Comparison of ENCODE assay signal across 28 cellular contexts in the genomic region with DNA sequence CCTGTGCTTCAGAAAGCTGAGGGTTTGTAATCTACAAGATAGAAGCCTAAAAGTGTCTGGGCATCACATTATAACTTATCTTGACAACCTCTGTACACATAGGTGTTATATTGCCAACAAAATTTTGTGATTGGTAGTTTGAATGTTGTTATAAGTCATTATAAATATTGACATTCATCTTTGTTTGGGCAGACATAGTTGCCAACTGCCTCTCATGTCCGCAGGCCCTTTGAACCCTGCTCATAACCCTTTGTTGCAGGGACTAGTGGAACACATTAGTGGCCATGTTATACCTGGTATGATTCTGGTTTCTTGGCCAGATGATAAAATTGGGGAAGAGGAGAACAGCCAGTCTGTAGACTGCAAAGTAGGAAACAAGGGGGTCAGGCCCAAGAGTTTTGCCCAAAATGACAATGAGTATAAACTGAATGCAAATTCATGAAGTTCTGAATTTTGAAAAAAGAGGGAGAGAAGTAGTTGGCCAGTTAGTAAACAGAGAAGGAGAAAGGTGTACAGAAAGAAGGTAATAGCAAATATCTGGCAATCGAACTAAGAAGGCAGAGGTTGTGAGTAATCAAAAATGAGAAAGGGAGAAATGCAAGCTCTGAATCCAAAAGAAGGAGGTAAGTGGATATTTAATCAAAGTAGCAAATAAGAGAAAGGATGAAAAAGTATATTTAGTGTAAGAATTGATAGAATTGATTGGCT. TPM values are rescaled to one million over a fixed set of nuclear protein-coding genes. Genes with fewer than 3 reads are reported as not detected.
"Had no signal": no experiment of that assay in that cellular context is flagged by ENCODE, and none has a peak within 500 bp of the region (broad histone marks: within the 10 kb centered on the region; RNA-seq: fewer than 3 reads in every experiment).

No MANE protein-coding gene starts in this region.

- H3K27me3 Mint-ChIP-seq: activated naive CD4-positive, alpha-beta T cell treated with anti-CD3 and anti-CD28 coated beads, Interleukin-2, amount 10 ng/mL, durations not matched to agents 7 days and 5 days; activated naive CD8-positive, alpha-beta T cell treated with anti-CD3 and anti-CD28 coated beads, Interleukin-2, amount 10 ng/mL, durations not matched to agents 7 days and 5 days; brain had no signal

- H3K36me3 Mint-ChIP-seq: activated naive CD4-positive, alpha-beta T cell treated with anti-CD3 and anti-CD28 coated beads, Interleukin-2, amount 10 ng/mL, durations not matched to agents 7 days and 5 days; brain had no signal

- H3K27ac Mint-ChIP-seq: activated naive CD4-positive, alpha-beta T cell treated with anti-CD3 and anti-CD28 coated beads, Interleukin-2, amount 10 ng/mL, durations not matched to agents 7 days and 5 days; activated naive CD8-positive, alpha-beta T cell treated with anti-CD3 and anti-CD28 coated beads, Interleukin-2, amount 10 ng/mL, durations not matched to agents 7 days and 5 days; nephron progenitor cell; T-helper 1 cell treated with Interleukin-12 subunit alpha and Interleukin-12 subunit beta and Interleukin-4 antibody, amounts not matched to agents 30 μg/mL and 1 μg/mL, for 36 hours had no signal

- H3K4me3 Mint-ChIP-seq: activated naive CD4-positive, alpha-beta T cell treated with anti-CD3 and anti-CD28 coated beads, Interleukin-2, amount 10 ng/mL, durations not matched to agents 7 days and 5 days; activated naive CD8-positive, alpha-beta T cell treated with anti-CD3 and anti-CD28 coated beads, Interleukin-2, amount 10 ng/mL, durations not matched to agents 7 days and 5 days; brain; nephron progenitor cell; T-helper 1 cell treated with Interleukin-12 subunit alpha and Interleukin-12 subunit beta and Interleukin-4 antibody, amounts not matched to agents 30 μg/mL and 1 μg/mL, for 36 hours had no signal

- H3K9me3 Mint-ChIP-seq: activated naive CD4-positive, alpha-beta T cell treated with anti-CD3 and anti-CD28 coated beads, Interleukin-2, amount 10 ng/mL, durations not matched to agents 7 days and 5 days; brain; nephron progenitor cell; T-helper 1 cell treated with Interleukin-12 subunit alpha and Interleukin-12 subunit beta and Interleukin-4 antibody, amounts not matched to agents 30 μg/mL and 1 μg/mL, for 36 hours had no signal

- ATAC-seq: heart right ventricle, left lung had no signal

- DNase-seq: activated CD4-positive, alpha-beta T cell treated with anti-CD3 and anti-CD28 coated beads for 4 hours; activated CD4-positive, alpha-beta T cell treated with anti-CD3 and anti-CD28 coated beads, Interleukin-2, amount 50 U/mL, for 4 hours; activated effector memory CD4-positive, alpha-beta T cell treated with Interleukin-2 at 50 U/mL for 16 hours; activated naive CD4-positive, alpha-beta T cell treated with anti-CD3 and anti-CD28 coated beads, Interleukin-2, amount 10 ng/mL, durations not matched to agents 7 days and 5 days; activated naive CD8-positive, alpha-beta T cell treated with anti-CD3 and anti-CD28 coated beads, Interleukin-2, amount 10 ng/mL, durations not matched to agents 7 days and 5 days; cerebellar nuclear complex; colonic mucosa; effector CD8-positive, alpha-beta T cell; esophagus squamous epithelium; foreskin melanocyte; heart right ventricle; left lung; nephron progenitor cell; retina; sigmoid colon; small intestine; stimulated activated CD4-positive, alpha-beta T cell treated with anti-CD3 and anti-CD28 coated beads, Interleukin-1b, Interleukin-23, amount 100 ng/mL, for 48 hours; stimulated activated naive CD4-positive, alpha-beta T cell; T-helper 9 cell; transverse colon; uterus had no signal

RNA-seq across cellular contexts. Expression of a gene that starts 48.0 kb away (rescaled TPM):
- total RNA-seq: ascending aorta, glomerular endothelial cell, kidney epithelial cell, mesenteric fat pad, osteocyte had no signal
